14 cellular contexts compared by ENCODE assay signal in genomic region chr12:94163850-94164249, GRCh38. TPM values are rescaled to one million over a fixed set of nuclear protein-coding genes. Genes with fewer than 3 reads are reported as not detected.
A peak's percentile ranks its signal among the peaks of the same experiment; 100 is the strongest.
DNase-seq lines count a peak whose midpoint lies in the region; ATAC-seq, FAIRE-seq and TF ChIP-seq lines count a peak whose summit lies in the region.
"Had no signal": no experiment of that assay in that cellular context is flagged by ENCODE, and none has a peak within 500 bp of the region (broad histone marks: within the 10 kb centered on the region; RNA-seq: fewer than 3 reads in every experiment).

No MANE protein-coding gene starts in this region.

- POLR2A ChIA-PET in HepG2 (lab: Yijun Ruan, JAX) (interaction anchor here (1.0 kb wide), 1 partner anchor 12 kb away, joined by 3 read pairs; no protein-coding TSS in a partner anchor), H1 (lab: Charles Lee; ENCODE audit: partially characterized antibody) (no interaction called here)

- H3K23ac ChIP-seq in H1 (ENCODE audit: insufficient read length), result no peak overlapping the region

- no peak overlapping the region for H3K4me3 Mint-ChIP-seq in activated CD4-positive, alpha-beta T cell treated with anti-CD3 and anti-CD28 coated beads, Interleukin-2, amount 10 ng/mL, durations not matched to agents 24 days and 14 days
- H3K4me3 Mint-ChIP-seq: B cell; CD8-positive, alpha-beta T cell; H9 had no signal

- H3K27ac Mint-ChIP-seq in activated CD4-positive, alpha-beta T cell treated with anti-CD3 and anti-CD28 coated beads, Interleukin-2, amount 10 ng/mL, durations not matched to agents 24 days and 14 days, result no peak overlapping the region
- H3K27ac Mint-ChIP-seq: B cell; CD8-positive, alpha-beta T cell; H9 had no signal

- CTCF ChIA-PET in HepG2 (lab: Yijun Ruan, JAX; ENCODE audit: low intra/inter-chr PET ratio, low total read pairs), result no interaction called here
- CTCF ChIA-PET in H1 (lab: Charles Lee; ENCODE audit: partially characterized antibody), result interaction anchor here (0.9 to 2.4 kb wide), 5 partner anchors 10 to 367 kb away, joined by 3 to 5 read pairs (median 4); partner anchors contain the start of gene PLXNC1

- TF ChIP-seq CTCF in HepG2 (CRISPR knock-in tag; IDR thresholded peaks at IDR 0.05), result no peak
- TF ChIP-seq CTCF in right lobe of liver (IDR thresholded peaks at IDR 0.05), result no peak
- no peak for TF ChIP-seq CTCF in H1 (IDR thresholded peaks at IDR 0.05; ENCODE audit: control extremely low read depth in 1 of 3, insufficient read depth in 1 of 3, low read depth in 1 of 3, low read length in 3 of 3)
- TF ChIP-seq CTCF in neutrophil (IDR thresholded peaks at IDR 0.05), result no peak

- no peak overlapping the region for H2BK5ac ChIP-seq in H1 (ENCODE audit: low read depth, low read length)

- H3K14ac ChIP-seq in H1 (ENCODE audit: insufficient read length), result no peak overlapping the region

- H2BK20ac ChIP-seq in H1 (ENCODE audit: low read length), result no peak overlapping the region

- no peak overlapping the region for H2BK15ac ChIP-seq in H1 (ENCODE audit: low read length)

- no peak overlapping the region for H3K4me3 ChIP-seq in HepG2 (replicated peaks in 1 of 3; ENCODE audit: insufficient read depth in 1 of 3, low read depth in 2 of 3, low read length in 3 of 3)
- no peak overlapping the region for H3K4me3 ChIP-seq in right lobe of liver
- H3K4me3 ChIP-seq in H1 (ENCODE audit: extremely low read depth in 1 of 4, insufficient read depth in 2 of 4, low read depth in 3 of 4, low read length in 4 of 4), result no peak overlapping the region
- H3K4me3 ChIP-seq in neutrophil (ENCODE audit: low read depth in 1 of 2, low read length in 1 of 2), result no peak overlapping the region
- H3K4me3 ChIP-seq: BLaER1 treated with 17β-estradiol and CSF1 and Interleukin-3, amounts not matched to agents 10 nM and 100 nM had no signal

- H4K20me1 ChIP-seq in HepG2 (ENCODE audit: insufficient read depth, low read length) (no peaks in the 10 kb centered on the region), H1 (replicated peaks in 1 of 2; ENCODE audit: control insufficient read depth in 1 of 2, insufficient read depth in 2 of 2, low read length in 2 of 2) (no peaks in the 10 kb centered on the region)

- no peak overlapping the region for H3K4ac ChIP-seq in H1 (replicated peaks; ENCODE audit: insufficient read length, low read depth, low read length)

- H3K36me3 Mint-ChIP-seq in activated CD4-positive, alpha-beta T cell treated with anti-CD3 and anti-CD28 coated beads, Interleukin-2, amount 10 ng/mL, durations not matched to agents 24 days and 14 days (ENCODE audit: low read depth), result peaks cover 15% of the 10 kb centered on the region
- H3K36me3 Mint-ChIP-seq: CD8-positive, alpha-beta T cell had no signal

- no peak overlapping the region for H3K18ac ChIP-seq in H1 (ENCODE audit: extremely low read depth, low read length)

- H3K4me2 ChIP-seq in HepG2 (ENCODE audit: low read depth, low read length), result no peak overlapping the region
- no peak overlapping the region; a peak in 1 of 4 replicates for H3K4me2 ChIP-seq in H1 (ENCODE audit: insufficient read depth in 1 of 2, low read depth in 2 of 2, low read length in 2 of 2)

- in situ Hi-C loops in HepG2 (cut with HindIII; ENCODE audit: extremely low pct_ligation_motif_present, low pct_unique_long_range_greater_than_20kb), result no loop called here

- H3K56ac ChIP-seq in H1 (replicated peaks; ENCODE audit: insufficient read length, low read depth, low read length), result no peak overlapping the region

- intact Hi-C loops in HepG2 (cut with micrococcal nuclease; ENCODE audit: unreplicated experiment) (no loop called here), right lobe of liver (cut with DNase I) (no loop called here)
- intact Hi-C loops in activated CD4-positive, alpha-beta T cell treated with anti-CD3 and anti-CD28 coated beads, Interleukin-2, amount 10 ng/mL, durations not matched to agents 24 days and 14 days (cut with micrococcal nuclease), result loop anchor here (2.0 kb wide), 1 partner anchor 13 kb away; no protein-coding TSS in a partner anchor

- DNase-seq in HepG2 (ENCODE audit: low spot score) (no peak), right lobe of liver (no peak), H1 (ENCODE audit: low read depth in 1 of 2, low spot score in 2 of 2) (no peak), HCEC 1CT (no peak)
- no peak for DNase-seq in activated CD4-positive, alpha-beta T cell treated with anti-CD3 and anti-CD28 coated beads, Interleukin-2, amount 10 ng/mL, durations not matched to agents 24 days and 14 days
- DNase-seq: Calu3; CD8-positive, alpha-beta T cell; DMS79 treated with DMSO at 0.1 percent for 48 hours; GF-D8; GOT3; H9 had no signal

- H3K4me1 Mint-ChIP-seq in activated CD4-positive, alpha-beta T cell treated with anti-CD3 and anti-CD28 coated beads, Interleukin-2, amount 10 ng/mL, durations not matched to agents 24 days and 14 days, result peaks cover 20% of the 10 kb centered on the region

- H3K36me3 ChIP-seq in HepG2 (replicated peaks in 1 of 2; ENCODE audit: control insufficient read depth in 1 of 2, insufficient read depth in 2 of 2, low read length in 2 of 2) (no peaks in the 10 kb centered on the region; a peak in 1 of 5 replicates), right lobe of liver (no peaks in the 10 kb centered on the region), H1 (ENCODE audit: control insufficient read depth in 2 of 4, insufficient read depth in 4 of 4, low read length in 3 of 4) (no peaks in the 10 kb centered on the region), neutrophil (peaks cover 17% of the 10 kb centered on the region)
- H3K36me3 ChIP-seq: BLaER1 treated with 17β-estradiol and CSF1 and Interleukin-3, amounts not matched to agents 10 nM and 100 nM had no signal

- H3K9me3 ChIP-seq in HepG2 (ENCODE audit: low read length) (no peaks in the 10 kb centered on the region), right lobe of liver (no peaks in the 10 kb centered on the region), H1 (ENCODE audit: insufficient read depth in 2 of 2, low read depth in 1 of 2, low read length in 1 of 2) (no peaks in the 10 kb centered on the region), neutrophil (no peaks in the 10 kb centered on the region)
- H3K9me3 ChIP-seq: BLaER1 treated with 17β-estradiol and CSF1 and Interleukin-3, amounts not matched to agents 10 nM and 100 nM had no signal

- H3K79me2 ChIP-seq in HepG2 (ENCODE audit: insufficient read depth, low read length), result peaks cover 8% of the 10 kb centered on the region
- no peaks in the 10 kb centered on the region for H3K79me2 ChIP-seq in H1 (ENCODE audit: control insufficient read depth in 1 of 2, insufficient read depth in 2 of 2, low read length in 2 of 2)

- no peaks in the 10 kb centered on the region for H3K27me3 ChIP-seq in HepG2 (ENCODE audit: control insufficient read depth in 1 of 2, insufficient read depth in 2 of 2, low read length in 2 of 2)
- no peaks in the 10 kb centered on the region for H3K27me3 ChIP-seq in right lobe of liver
- peaks cover 26 to 67% (median 45%) of the 10 kb centered on the region in 4 experiments for H3K27me3 ChIP-seq in H1 (replicated peaks in 1 of 4; ENCODE audit: control insufficient read depth in 3 of 4, extremely low read depth in 1 of 4, insufficient read depth in 3 of 4, low read length in 3 of 4)
- no peaks in the 10 kb centered on the region for H3K27me3 ChIP-seq in neutrophil
- H3K27me3 ChIP-seq: BLaER1 treated with 17β-estradiol and CSF1 and Interleukin-3, amounts not matched to agents 10 nM and 100 nM had no signal

- no peak overlapping the region for H2BK12ac ChIP-seq in H1 (ENCODE audit: low read depth, low read length)

- no peak for TF ChIP-seq EP300 in HepG2 (IDR thresholded peaks at IDR 0.05; ENCODE audit: low read depth in 2 of 2, low read length in 2 of 2)
- no peak for TF ChIP-seq EP300 in HepG2 (CRISPR knock-in tag; IDR thresholded peaks at IDR 0.05; ENCODE audit: borderline replicate concordance)
- no peak for TF ChIP-seq EP300 in H1 (IDR thresholded peaks at IDR 0.05; ENCODE audit: borderline replicate concordance in 1 of 2, low read depth in 2 of 2, low read length in 2 of 2)

- peaks cover 9% of the 10 kb centered on the region for H3K9me3 Mint-ChIP-seq in activated CD4-positive, alpha-beta T cell treated with anti-CD3 and anti-CD28 coated beads, Interleukin-2, amount 10 ng/mL, durations not matched to agents 24 days and 14 days
- H3K9me3 Mint-ChIP-seq: CD8-positive, alpha-beta T cell; H9 had no signal

- H2AFZ ChIP-seq in HepG2 (ENCODE audit: low read length) (no peak overlapping the region), H1 (ENCODE audit: low read length) (no peak overlapping the region)

- H3K4me1 ChIP-seq in HepG2 (ENCODE audit: insufficient read depth, low read length) (no peaks in the 10 kb centered on the region), right lobe of liver (no peaks in the 10 kb centered on the region), H1 (replicated peaks in 1 of 4; ENCODE audit: control insufficient read depth in 3 of 4, insufficient read depth in 4 of 4, low read length in 3 of 4) (peaks cover 5 to 17% (median 14%) of the 10 kb centered on the region in 4 experiments; a peak in 6 of 7 replicates), neutrophil (ENCODE audit: control insufficient read depth in 1 of 2, insufficient read depth in 1 of 2, low read depth in 1 of 2, low read length in 1 of 2) (peaks cover 63 to 74% of the 10 kb centered on the region in 2 experiments)

- BruUV-seq in HepG2 (replicated peaks; lab: Mats Ljungman, UMichigan), result no TSS peak

- ATAC-seq in HepG2 (no peak), right lobe of liver (no peak)
- ATAC-seq: CD8-positive, alpha-beta T cell had no signal

- H4K8ac ChIP-seq in H1 (ENCODE audit: extremely low read depth, insufficient read depth, low read length), result no peak overlapping the region

- TF ChIP-seq RAD21 in HepG2 (CRISPR knock-in tag; IDR thresholded peaks at IDR 0.05) (no peak), H1 (IDR thresholded peaks at IDR 0.05 in 1 of 2, conservative IDR thresholded peaks at IDR 0.05 in 1 of 2; ENCODE audit: low read depth in 2 of 2, low read length in 2 of 2) (no peak)

- H3K27ac ChIP-seq in HepG2 (ENCODE audit: extremely low read length, insufficient read depth, low read length) (no peak overlapping the region), right lobe of liver (no peak overlapping the region), H1 (ENCODE audit: low read depth, low read length) (no peak overlapping the region), neutrophil (peak overlapping the region; percentile 75)
- H3K27ac ChIP-seq: BLaER1 treated with 17β-estradiol and CSF1 and Interleukin-3, amounts not matched to agents 10 nM and 100 nM had no signal

- no peaks in the 10 kb centered on the region for H3K23me2 ChIP-seq in H1 (ENCODE audit: low read depth, low read length)

- no peak overlapping the region for H2BK120ac ChIP-seq in H1 (replicated peaks; ENCODE audit: low read depth, low read length)

- no peaks in the 10 kb centered on the region for H3K27me3 Mint-ChIP-seq in activated CD4-positive, alpha-beta T cell treated with anti-CD3 and anti-CD28 coated beads, Interleukin-2, amount 10 ng/mL, durations not matched to agents 24 days and 14 days
- H3K27me3 Mint-ChIP-seq: B cell had no signal

- no peak overlapping the region for H4K5ac ChIP-seq in H1 (ENCODE audit: insufficient read length, low read depth, low read length)

- no peak for TF ChIP-seq POLR2A in HepG2 (IDR thresholded peaks at IDR 0.05; ENCODE audit: insufficient read depth in 1 of 2, low read depth in 2 of 2, low read length in 2 of 2)
- no peak for TF ChIP-seq POLR2A in right lobe of liver (IDR thresholded peaks at IDR 0.05)
- no peak for TF ChIP-seq POLR2A in H1 (IDR thresholded peaks at IDR 0.05; ENCODE audit: control extremely low read depth in 1 of 2, low read depth in 2 of 2, low read length in 2 of 2)

- FAIRE-seq in HepG2 (lab: Jason Lieb, UNC) (no peak), H1 (lab: Jason Lieb, UNC) (no peak)

- no peaks in the 10 kb centered on the region for H3K79me1 ChIP-seq in H1 (ENCODE audit: low read depth, low read length)

- no peak overlapping the region for H4K91ac ChIP-seq in H1 (replicated peaks; ENCODE audit: insufficient read length, low read length)

- WGBS in HepG2 (ENCODE audit: low lambda C conversion rate), result 94% methylated on average over 2 of the region's 2 CpGs
- 87% methylated on average over 2 of the region's 2 CpGs for WGBS in right lobe of liver (ENCODE audit: insufficient coverage, low coverage, low lambda C conversion rate, missing lambda C conversion rate)
- WGBS in H1 (ENCODE audit: extremely low coverage in 1 of 2, insufficient coverage in 1 of 2, insufficient read length in 1 of 2, insufficient replicate concordance in 2 of 2, low coverage in 1 of 2, low lambda C conversion rate in 2 of 2, missing lambda C conversion rate in 1 of 2), 2 experiments, result 96% methylated on average over 2 of the region's 2 CpGs; no CpG with 5 or more reads in 1 of the 2 experiments

- H3K9ac ChIP-seq in HepG2 (ENCODE audit: insufficient read depth, low read depth, low read length) (no peak overlapping the region), H1 (replicated peaks in 1 of 4; ENCODE audit: extremely low read depth in 1 of 4, low read depth in 3 of 4, low read length in 3 of 4) (no peak overlapping the region)
- H3K9ac ChIP-seq: BLaER1 treated with 17β-estradiol and CSF1 and Interleukin-3, amounts not matched to agents 10 nM and 100 nM had no signal

- H2AK5ac ChIP-seq in H1 (ENCODE audit: low read depth, low read length), result no peak overlapping the region

RNA-seq across cellular contexts. Expression of gene PLXNC1, which starts 15.5 kb away (rescaled TPM):
- 7.3 and 11.2 TPM in 2 replicates for total RNA-seq in HepG2 (2016; rRNA removed; fragmentation: Illumina TruSeq; extraction: Trizol)
- 8.1 and 9.0 TPM in 2 replicates for total RNA-seq in HepG2 (2016; cell fraction: cytosol; rRNA removed; fragmentation: Illumina TruSeq; extraction: Trizol; ENCODE audit: low read depth)
- total RNA-seq in HepG2 (2016; cell fraction: insoluble cytoplasmic fraction; rRNA removed; fragmentation: Illumina TruSeq; extraction: Trizol), result 6.3 and 12.7 TPM in 2 replicates
- 2.8 and 3.1 TPM in 2 replicates for total RNA-seq in HepG2 (2016; cell fraction: membrane; rRNA removed; fragmentation: Illumina TruSeq; extraction: Trizol)
- total RNA-seq in HepG2 (2016; cell fraction: nucleus; rRNA removed; fragmentation: Illumina TruSeq; extraction: Trizol), result 20.3 and 30.3 TPM in 2 replicates
- polyA plus RNA-seq in HepG2 (2011; rRNA removed), result 6.0 and 6.6 TPM in 2 replicates
- 2.7 and 3.6 TPM in 2 replicates for polyA plus RNA-seq in HepG2 (2011; cell fraction: cytosol; rRNA removed)
- 13.0 and 16.5 TPM in 2 replicates for polyA plus RNA-seq in HepG2 (2011; cell fraction: nucleus; rRNA removed)
- 4.8 and 5.2 TPM in 2 replicates for polyA plus RNA-seq in HepG2 (2012)
- polyA plus RNA-seq in HepG2 (2016; cell fraction: cytosol; fragmentation: Illumina TruSeq; extraction: Trizol; ENCODE audit: low read depth), result 0.16 and 0.22 TPM in 2 replicates
- polyA plus RNA-seq in HepG2 (2016; cell fraction: insoluble cytoplasmic fraction; fragmentation: Illumina TruSeq; extraction: Trizol; ENCODE audit: low read depth), result 3.0 and 3.1 TPM in 2 replicates
- polyA plus RNA-seq in HepG2 (2016; cell fraction: membrane; fragmentation: Illumina TruSeq; extraction: Trizol; ENCODE audit: low read depth), result 0.32 and 0.63 TPM in 2 replicates
- 13.8 and 13.9 TPM in 2 replicates for polyA plus RNA-seq in HepG2 (2016; cell fraction: nucleus; fragmentation: Illumina TruSeq; extraction: Trizol; ENCODE audit: insufficient read depth, low read depth)
- polyA minus RNA-seq in HepG2 (2011; rRNA and poly(A)+ RNA removed; ENCODE audit: low replicate concordance), result 0.37 and 27.7 TPM in 2 replicates
- polyA minus RNA-seq in HepG2 (2011; cell fraction: cytosol; rRNA and poly(A)+ RNA removed), result 6.3 and 6.7 TPM in 2 replicates
- 59.7 and 63.2 TPM in 2 replicates for polyA minus RNA-seq in HepG2 (2011; cell fraction: nucleus; rRNA and poly(A)+ RNA removed)
- 1 to 10 TPM; 1.6 to 7.0 (median 3.5) TPM for total RNA-seq in right lobe of liver
- total RNA-seq in H1 (2021; fragmentation: NEBNext Ultra II Directional; extraction: Animal tissue kit (Norgen Biotek cat#: 25700)), result 1.3 and 2.0 TPM in 2 replicates
- 0.83 and 0.86 TPM in 2 replicates for polyA plus RNA-seq in H1 (2011; rRNA removed)
- 0.80 TPM for polyA plus RNA-seq in H1 (2011; cell fraction: cytosol; rRNA removed)
- polyA plus RNA-seq in H1 (2011; cell fraction: nucleus; rRNA removed), result 1.4 TPM
- polyA plus RNA-seq in H1 (2012, experiment 1 of 2), result 1.6 to 2.5 TPM (median 1.8 TPM) in 4 replicates
- 0.08 TPM for polyA plus RNA-seq in H1 (2012, experiment 2 of 2)
- polyA plus RNA-seq in H1 (2013, experiment 1 of 2), result 1.2 TPM
- 1.1 TPM for polyA plus RNA-seq in H1 (2013, experiment 2 of 2)
- polyA minus RNA-seq in H1 (2011; rRNA and poly(A)+ RNA removed), result 3.0 and 5.2 TPM in 2 replicates
- polyA minus RNA-seq in H1 (2011; cell fraction: cytosol; rRNA and poly(A)+ RNA removed), result 0.81 TPM
- polyA minus RNA-seq in H1 (2011; cell fraction: nucleus; rRNA and poly(A)+ RNA removed), result 6.7 TPM
- 15.0 and 16.0 TPM in 2 replicates for total RNA-seq in activated CD4-positive, alpha-beta T cell treated with anti-CD3 and anti-CD28 coated beads, Interleukin-2, amount 10 ng/mL, durations not matched to agents 24 days and 14 days

Comparison
In these comparisons a context has a peak if more than half of its experiments do, and no peak if none do; other contexts are left out.
1. Of the 41 proteins assayed by ChIP-seq in both HepG2 and H1: peak only in HepG2: none; only in H1: KDM1A; in both: none; in neither: 40.